In genomic region chr10:7408494-7409044, GRCh38 we compare ENCODE assay signal across 8 cellular contexts. TPM values are rescaled to one million over a fixed set of nuclear protein-coding genes. Genes with fewer than 3 reads are reported as not detected.
A peak's percentile ranks its signal among the peaks of the same experiment; 100 is the strongest.
DNase-seq lines count a peak whose midpoint lies in the region; ATAC-seq and TF ChIP-seq lines count a peak whose summit lies in the region.

No MANE protein-coding gene starts in this region.

- H3K9me3 Mint-ChIP-seq in CD4-positive, CD25-positive, alpha-beta regulatory T cell, result peaks cover 0 to 4% (median 0%) of the 10 kb centered on the region in 7 donors
- H3K9me3 Mint-ChIP-seq in H9, result peaks cover 0 to 4% of the 10 kb centered on the region in 2 experiments; a peak in 2 of 5 replicates

- no peak overlapping the region for H2BK120ac ChIP-seq in H9 (ENCODE audit: low read depth, low read length, poor library complexity, severe bottlenecking)

- DNase-seq in CD4-positive, CD25-positive, alpha-beta regulatory T cell, result peak in 2 of 3 donors; percentile 41 to 49
- DNase-seq in H9 (peak; percentile 55), SHP77 treated with DMSO at 0.1 percent for 48 hours (lab: John Stamatoyannopoulos, UW) (peak; percentile 44), astrocyte of the cerebellum (ENCODE audit: low read depth) (no peak), gastrocnemius medialis (peak in 1 of 2 donors; percentile 57), NCI-H2171 (lab: John Stamatoyannopoulos, UW) (no peak)

- H3T11ph ChIP-seq in H9 (ENCODE audit: low read length), result no peak overlapping the region

- peak overlapping the region; percentile 52; the same call in 1 of the 2 replicates for H3K14ac ChIP-seq in H9 (ENCODE audit: insufficient read depth, low read length)

- no peak overlapping the region for H2BK12ac ChIP-seq in H9 (ENCODE audit: insufficient read length, low read depth, low read length)

- no peak overlapping the region for H3K27ac ChIP-seq in CD4-positive, CD25-positive, alpha-beta regulatory T cell (ENCODE audit: insufficient read depth, low read length, poor library complexity, severe bottlenecking)
- H3K27ac ChIP-seq in H9 (ENCODE audit: insufficient read length, low read depth, low read length), result no peak overlapping the region
- peak overlapping the region; percentile 76 to 85 (median 82) for H3K27ac ChIP-seq in gastrocnemius medialis

- no CpG with 5 or more reads among the region's 52 CpGs for WGBS in H9 (ENCODE audit: extremely low coverage, insufficient read length, low lambda C conversion rate)

- peak overlapping the region; percentile 91 for H3K4me3 ChIP-seq in CD4-positive, CD25-positive, alpha-beta regulatory T cell (ENCODE audit: low read depth, low read length)
- H3K4me3 ChIP-seq in astrocyte of the cerebellum (ENCODE audit: low read depth, low read length) (peak overlapping the region; percentile 74), iPS-15b (ENCODE audit: low read depth, low read length) (peak overlapping the region; percentile 82), gastrocnemius medialis (peak overlapping the region; percentile 58 to 83 (median 73))

- no peak overlapping the region for H3K18ac ChIP-seq in H9 (ENCODE audit: insufficient read length, low read depth, low read length)

- H4K5ac ChIP-seq in H9 (ENCODE audit: insufficient read length, low read depth, low read length), result no peak overlapping the region

- H2AK5ac ChIP-seq in H9 (ENCODE audit: insufficient read length, low read length), result no peak overlapping the region

- in situ Hi-C loops in astrocyte of the cerebellum (cut with HindIII; ENCODE audit: low sequenced_read_pairs) (no loop called here), gastrocnemius medialis (cut with MboI; ENCODE audit: low sequenced_read_pairs in 4 of 4) (loop anchor here in 3 of 4 donors (5.0 to 25.0 kb wide), 5 partner anchors 146 to 996 kb away; no protein-coding TSS in a partner anchor)

- no peak overlapping the region for H2BK20ac ChIP-seq in H9 (ENCODE audit: low read depth, low read length, poor library complexity, severe bottlenecking)

- H3K27me3 Mint-ChIP-seq in CD4-positive, CD25-positive, alpha-beta regulatory T cell, result peaks cover 38% of the 10 kb centered on the region
- peaks cover 82% of the 10 kb centered on the region for H3K27me3 Mint-ChIP-seq in H9 (ENCODE audit: low read depth)

- H4K20me1 ChIP-seq in H9 (ENCODE audit: control insufficient read depth, insufficient read depth, insufficient read length), result no peaks in the 10 kb centered on the region

- no peaks in the 10 kb centered on the region for H3K9me3 ChIP-seq in CD4-positive, CD25-positive, alpha-beta regulatory T cell (ENCODE audit: control insufficient read depth in 2 of 2, low read length in 2 of 2)
- H3K9me3 ChIP-seq in H9 (ENCODE audit: control insufficient read depth, low read depth, low read length) (no peaks in the 10 kb centered on the region), iPS-15b (ENCODE audit: control insufficient read depth, insufficient read depth, low read length) (no peaks in the 10 kb centered on the region), gastrocnemius medialis (no peaks in the 10 kb centered on the region)

- H4K91ac ChIP-seq in H9 (ENCODE audit: insufficient read length, low read depth, low read length), result no peak overlapping the region

- H3K9ac ChIP-seq in H9 (ENCODE audit: extremely low read depth, insufficient read length, low read length), result no peak overlapping the region
- H3K9ac ChIP-seq in iPS-15b (ENCODE audit: low read depth, low read length), result no peak overlapping the region

- no peak overlapping the region for H2AFZ ChIP-seq in H9 (ENCODE audit: low read length)

- H3K4me1 ChIP-seq in CD4-positive, CD25-positive, alpha-beta regulatory T cell (ENCODE audit: control insufficient read depth, insufficient read depth, low read length, poor library complexity, severe bottlenecking), result peaks cover 54% of the 10 kb centered on the region
- no peaks in the 10 kb centered on the region; the same call in 1 of the 2 replicates for H3K4me1 ChIP-seq in H9 (ENCODE audit: insufficient read depth, low read length)
- peaks cover 11% of the 10 kb centered on the region for H3K4me1 ChIP-seq in iPS-15b (ENCODE audit: control insufficient read depth, insufficient read depth, low read length)
- H3K4me1 ChIP-seq in gastrocnemius medialis, result peaks cover 18 to 20% of the 10 kb centered on the region in 2 donors

- no peak overlapping the region for H4K8ac ChIP-seq in H9 (replicated peaks; ENCODE audit: insufficient read length, low read depth, low read length)

- peak overlapping the region; percentile 74 to 88 (median 85) for H3K27ac Mint-ChIP-seq in CD4-positive, CD25-positive, alpha-beta regulatory T cell
- H3K27ac Mint-ChIP-seq in H9, result no peak overlapping the region

- peak overlapping the region; percentile 96 to 99 (median 97) for H3K4me3 Mint-ChIP-seq in CD4-positive, CD25-positive, alpha-beta regulatory T cell
- H3K4me3 Mint-ChIP-seq in H9, result peak overlapping the region; percentile 83 to 91

- H3K79me2 ChIP-seq in H9 (ENCODE audit: insufficient read depth, low read length), result peaks cover 4% of the 10 kb centered on the region; the same call in 1 of the 2 replicates

- H2BK5ac ChIP-seq in H9 (ENCODE audit: insufficient read length, low read length), result no peak overlapping the region

- H2BK15ac ChIP-seq in H9 (ENCODE audit: low read depth, low read length), result no peak overlapping the region

- H3K36me3 ChIP-seq in CD4-positive, CD25-positive, alpha-beta regulatory T cell (ENCODE audit: control insufficient read depth, insufficient read depth, low read length), result no peaks in the 10 kb centered on the region
- H3K36me3 ChIP-seq in iPS-15b (ENCODE audit: control insufficient read depth, insufficient read depth, low read length), result no peaks in the 10 kb centered on the region
- no peaks in the 10 kb centered on the region for H3K36me3 ChIP-seq in gastrocnemius medialis

- intact Hi-C loops in gastrocnemius medialis (cut with DNase I; ENCODE audit: low total_unique reads), result loop anchor here (1.0 to 10.0 kb wide), 3 partner anchors 148 to 1004 kb away; no protein-coding TSS in a partner anchor

- H3K27me3 ChIP-seq in CD4-positive, CD25-positive, alpha-beta regulatory T cell (ENCODE audit: control insufficient read depth, insufficient read depth, low read length), result no peaks in the 10 kb centered on the region
- H3K27me3 ChIP-seq in H9 (ENCODE audit: insufficient read depth, low read length) (peaks cover 29% of the 10 kb centered on the region; the same call in 1 of the 2 replicates), iPS-15b (ENCODE audit: control insufficient read depth, insufficient read depth, low read length) (peaks cover 66% of the 10 kb centered on the region), gastrocnemius medialis (no peaks in the 10 kb centered on the region)

- TF ChIP-seq CTCF in H9 (conservative IDR thresholded peaks at IDR 0.05) (peak; percentile 60), astrocyte of the cerebellum (IDR thresholded peaks at IDR 0.05; ENCODE audit: low read depth, low read length, missing control alignments) (peak; percentile 36), gastrocnemius medialis (IDR thresholded peaks at IDR 0.05 in 4 of 5, conservative IDR thresholded peaks at IDR 0.05 in 1 of 5) (peak; percentile 50 to 70 (median 67))

- H3K23ac ChIP-seq in H9 (ENCODE audit: insufficient read length, low read depth, low read length), result no peak overlapping the region

- H3K4ac ChIP-seq in H9 (ENCODE audit: low read depth, low read length), result no peak overlapping the region

- no peak overlapping the region for H3K56ac ChIP-seq in H9 (ENCODE audit: insufficient read length, low read depth, low read length)

- ATAC-seq in CD4-positive, CD25-positive, alpha-beta regulatory T cell (ENCODE audit: low read depth in 2 of 2), result peak; percentile 17
- peak; percentile 39 to 45 for ATAC-seq in gastrocnemius medialis
- no peak for ATAC-seq in HG02763 (IDR thresholded peaks at IDR 0.05; ENCODE audit: unreplicated experiment)

- H3K23me2 ChIP-seq in H9 (ENCODE audit: insufficient read length, low read depth, low read length, poor library complexity, severe bottlenecking), result peaks cover 51% of the 10 kb centered on the region

- H3K36me3 Mint-ChIP-seq in CD4-positive, CD25-positive, alpha-beta regulatory T cell, result no peaks in the 10 kb centered on the region
- no peaks in the 10 kb centered on the region for H3K36me3 Mint-ChIP-seq in H9 (ENCODE audit: insufficient read depth in 1 of 3, low read depth in 3 of 3)

- peak overlapping the region; percentile 74 for H3K4me2 ChIP-seq in H9 (ENCODE audit: insufficient read depth, insufficient read length, low read length)

- no peak for TF ChIP-seq POLR2A in gastrocnemius medialis (IDR thresholded peaks at IDR 0.05)

- peaks cover 7 to 64% (median 25%) of the 10 kb centered on the region in 4 donors for H3K4me1 Mint-ChIP-seq in CD4-positive, CD25-positive, alpha-beta regulatory T cell
- H3K4me1 Mint-ChIP-seq in H9, result peaks cover 34 to 40% of the 10 kb centered on the region in 2 experiments

- H3K79me1 ChIP-seq in H9 (ENCODE audit: insufficient read depth, low read depth, low read length, poor library complexity, severe bottlenecking), result no peaks in the 10 kb centered on the region

RNA-seq across cellular contexts. Expression of gene SFMBT2, which starts 2.3 kb away (rescaled TPM):
- total RNA-seq in CD4-positive, CD25-positive, alpha-beta regulatory T cell, result 21.2 TPM
- 1 to 10 TPM; 1.3 to 2.5 (median 1.5) TPM for polyA plus RNA-seq in CD4-positive, CD25-positive, alpha-beta regulatory T cell
- total RNA-seq in H9 (2021) (5.3 and 6.7 TPM in 2 replicates), gastrocnemius medialis (1 to 10 TPM; 1.1 to 6.9 (median 2.1) TPM)

Comparison
In these comparisons a context has a peak if more than half of its experiments do, and no peak if none do; other contexts are left out.
1. DNase-seq: peak in CD4-positive, CD25-positive, alpha-beta regulatory T cell (2 of 3), H9 (single experiment) and SHP77 treated with DMSO at 0.1 percent for 48 hours (single experiment); none in astrocyte of the cerebellum (single experiment) and NCI-H2171 (single experiment).
2. H3K27ac ChIP-seq: peak in gastrocnemius medialis (4 of 4); none in CD4-positive, CD25-positive, alpha-beta regulatory T cell (single experiment) and H9 (single experiment).
3. H3K27ac Mint-ChIP-seq: peak in CD4-positive, CD25-positive, alpha-beta regulatory T cell (3 of 3); none in H9 (0 of 3).
4. Peak in every context shown above with its lines, with median percentiles within 50 percentile points of each other: H3K4me3 ChIP-seq and CTCF ChIP-seq.